ENCODE assay signal across 9 cellular contexts in the genomic region with DNA sequence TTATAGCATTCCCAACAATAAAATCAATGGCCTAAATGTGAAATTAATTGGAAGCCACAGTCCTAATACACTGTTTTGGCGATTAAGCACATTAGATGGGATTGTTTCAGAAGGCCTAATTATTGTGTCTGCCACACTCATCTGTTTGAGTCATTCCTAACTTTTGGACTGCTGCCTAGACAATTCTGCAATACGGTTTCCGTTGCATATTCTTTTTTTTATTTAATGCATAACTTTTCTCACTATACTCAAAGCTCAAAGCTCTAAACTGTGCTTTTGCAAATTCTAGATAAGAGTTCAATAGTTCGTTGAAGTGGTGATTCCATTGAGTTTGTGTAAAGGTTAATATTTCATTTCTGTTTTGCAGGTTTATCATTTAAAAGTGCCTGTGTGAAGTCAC. TPM values are rescaled to one million over a fixed set of nuclear protein-coding genes. Genes with fewer than 3 reads are reported as not detected.
DNase-seq lines count a peak whose midpoint lies in the region; ATAC-seq, FAIRE-seq and TF ChIP-seq lines count a peak whose summit lies in the region.
"Had no signal": no experiment of that assay in that cellular context is flagged by ENCODE, and none has a peak within 500 bp of the region (broad histone marks: within the 10 kb centered on the region; RNA-seq: fewer than 3 reads in every experiment).

No MANE protein-coding gene starts in this region.

- intact Hi-C loops in left colon (cut with DNase I, micrococcal nuclease) (no loop called here), tibial artery (cut with DNase I; ENCODE audit: low total_unique reads) (no loop called here)

- H3K4me3 ChIP-seq in bronchial epithelial cell (ENCODE audit: low read depth, low read length) = no peak overlapping the region
- H3K4me3 ChIP-seq in tibial artery = no peak overlapping the region

- H3K4me1 ChIP-seq in tibial artery = peaks cover 0 to 97% (median 65%) of the 10 kb centered on the region in 4 donors

- H3K27me3 ChIP-seq in bronchial epithelial cell (ENCODE audit: control insufficient read depth, insufficient read depth, low read length) (no peaks in the 10 kb centered on the region), tibial artery (no peaks in the 10 kb centered on the region)

- H3K36me3 ChIP-seq in bronchial epithelial cell (ENCODE audit: control insufficient read depth, insufficient read depth, low read length) (peaks cover 3% of the 10 kb centered on the region), tibial artery (no peaks in the 10 kb centered on the region)

- H3K27ac ChIP-seq in tibial artery = peak overlapping the region; percentile 65 to 72

- H3K9me3 ChIP-seq in tibial artery = no peaks in the 10 kb centered on the region

- FAIRE-seq in bronchial epithelial cell (lab: Jason Lieb, UNC) = no peak

- ATAC-seq in left colon (peak; percentile 23), HG03139 (IDR thresholded peaks at IDR 0.05; ENCODE audit: unreplicated experiment) (no peak)

- DNase-seq in HT-29 (ENCODE audit: low spot score) (peak; percentile 40), bronchial epithelial cell (ENCODE audit: low read depth) (peak; percentile 92), left colon (no peak), tibial artery (no peak), DMS53 (lab: John Stamatoyannopoulos, UW) (no peak), iPS-NIHi11 (ENCODE audit: low spot score) (no peak)
- DNase-seq: OCI-M1; stimulated activated naive CD4-positive, alpha-beta T cell had no signal

- TF ChIP-seq CTCF in bronchial epithelial cell (IDR thresholded peaks at IDR 0.05; ENCODE audit: insufficient read depth, low read length, severe bottlenecking) (no peak), tibial artery (IDR thresholded peaks at IDR 0.05) (no peak)

RNA-seq across cellular contexts. Expression of a gene that starts 53.1 kb away (rescaled TPM):
- 34.2 and 35.7 TPM in 2 replicates for total RNA-seq in HT-29 (2014; rRNA removed; shearing (Covaris generic))
- 12.4 and 12.7 TPM in 2 replicates for total RNA-seq in bronchial epithelial cell
- 10 to 100 TPM; 31.4 to 50.1 TPM for total RNA-seq in left colon

Comparison
In these comparisons a context has a peak if more than half of its experiments do, and no peak if none do; other contexts are left out.
1. DNase-seq: peak in HT-29 (single experiment) and bronchial epithelial cell (single experiment); none in left colon (0 of 2), tibial artery (0 of 2), DMS53 (single experiment) and iPS-NIHi11 (single experiment).